8 cellular contexts compared by ENCODE assay signal in the genomic region with DNA sequence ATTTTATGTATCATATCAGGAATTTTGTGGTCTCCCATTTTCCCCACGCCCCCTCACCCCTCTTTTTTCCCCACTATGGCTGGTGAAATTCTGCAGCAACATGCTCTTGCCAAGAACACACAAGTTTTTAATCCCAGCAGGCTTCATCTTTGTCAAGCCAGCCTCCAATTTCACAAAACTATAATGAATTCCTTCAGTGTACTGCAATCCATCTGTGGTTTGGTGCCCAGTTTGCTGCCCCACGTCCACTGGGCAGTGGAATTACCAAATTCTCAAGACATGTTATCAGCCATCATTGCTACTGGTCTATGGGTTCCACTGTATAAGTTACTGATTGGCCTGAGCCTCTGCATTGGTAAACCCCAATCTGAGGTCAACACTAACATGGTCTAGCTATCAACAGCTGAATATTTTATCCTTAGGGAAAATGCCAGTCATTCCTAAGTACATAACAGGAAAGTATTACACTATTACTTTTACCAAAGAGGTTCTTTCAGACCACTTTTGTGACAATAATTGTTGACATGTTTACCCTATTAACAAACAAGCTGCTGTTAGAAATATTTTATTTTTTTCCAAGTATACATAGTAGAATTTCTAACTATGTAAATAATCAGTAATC. TPM values are rescaled to one million over a fixed set of nuclear protein-coding genes. Genes with fewer than 3 reads are reported as not detected.
DNase-seq lines count a peak whose midpoint lies in the region; ATAC-seq and TF ChIP-seq lines count a peak whose summit lies in the region.
"Had no signal": no experiment of that assay in that cellular context is flagged by ENCODE, and none has a peak within 500 bp of the region (broad histone marks: within the 10 kb centered on the region; RNA-seq: fewer than 3 reads in every experiment).

No MANE protein-coding gene starts in this region.

- no peaks in the 10 kb centered on the region for H3K36me3 ChIP-seq in HUES6 (ENCODE audit: control insufficient read depth, insufficient read depth, low read length)
- H3K36me3 ChIP-seq in adipocyte (ENCODE audit: control insufficient read depth, insufficient read depth, low read length, severe bottlenecking): no peaks in the 10 kb centered on the region
- no peaks in the 10 kb centered on the region for H3K36me3 ChIP-seq in left lung
- H3K36me3 ChIP-seq in stomach: no peaks in the 10 kb centered on the region

- no peak for TF ChIP-seq POLR2A in stomach (IDR thresholded peaks at IDR 0.05)

- DNase-seq in adipocyte (ENCODE audit: low read depth): peak; percentile 64
- DNase-seq in left lung: no peak
- DNase-seq in stomach: no peak
- DNase-seq: NCI-H510A had no signal

- no peaks in the 10 kb centered on the region for H3K27me3 ChIP-seq in HUES6 (ENCODE audit: control insufficient read depth, insufficient read depth, low read length)
- H3K27me3 ChIP-seq in adipocyte (replicated peaks; ENCODE audit: control insufficient read depth, insufficient read depth, low read length): no peaks in the 10 kb centered on the region
- no peaks in the 10 kb centered on the region for H3K27me3 ChIP-seq in left lung
- H3K27me3 ChIP-seq in stomach: no peaks in the 10 kb centered on the region

- TF ChIP-seq EP300 in stomach (IDR thresholded peaks at IDR 0.05): no peak

- H3K4me3 ChIP-seq in HUES6 (ENCODE audit: low read depth, low read length) (no peak overlapping the region), adipocyte (ENCODE audit: low read length) (no peak overlapping the region), left lung (no peak overlapping the region), stomach (no peak overlapping the region)

- no peak for ATAC-seq in left lung
- ATAC-seq in HG02884 (IDR thresholded peaks at IDR 0.05; ENCODE audit: unreplicated experiment): no peak
- ATAC-seq in HG03469 (IDR thresholded peaks at IDR 0.05; ENCODE audit: unreplicated experiment): no peak
- no peak for ATAC-seq in HG03460 (IDR thresholded peaks at IDR 0.05; ENCODE audit: unreplicated experiment)

- no peaks in the 10 kb centered on the region for H3K9me3 ChIP-seq in HUES6 (ENCODE audit: control insufficient read depth, insufficient read depth, low read depth, low read length)
- H3K9me3 ChIP-seq in adipocyte (ENCODE audit: control insufficient read depth, low read length): no peaks in the 10 kb centered on the region
- no peaks in the 10 kb centered on the region for H3K9me3 ChIP-seq in left lung
- no peaks in the 10 kb centered on the region for H3K9me3 ChIP-seq in stomach

- H3K9ac ChIP-seq in HUES6 (ENCODE audit: low read length) (peak overlapping the region; percentile 99), adipocyte (ENCODE audit: low read length) (peak overlapping the region; percentile 93)

- H3K4me1 ChIP-seq in HUES6 (ENCODE audit: control insufficient read depth, insufficient read depth, low read length) (peaks cover 17% of the 10 kb centered on the region), adipocyte (ENCODE audit: control insufficient read depth, insufficient read depth, low read length) (peaks cover 28% of the 10 kb centered on the region), left lung (peaks cover 10 to 17% of the 10 kb centered on the region in 2 donors), stomach (peaks cover 7 to 22% (median 21%) of the 10 kb centered on the region in 4 donors)

- WGBS in stomach, 5 donors: 68 to 90% (median 84%) methylated on average over 2 of the region's 2 CpGs

- H3K27ac ChIP-seq in HUES6 (ENCODE audit: low read depth, low read length) (peak overlapping the region; percentile 99; the same call in 1 of the 2 replicates), left lung (peak overlapping the region; percentile 96 to 98), stomach (peak overlapping the region; percentile 49 to 99 (median 98))

- TF ChIP-seq CTCF in left lung (IDR thresholded peaks at IDR 0.05): no peak
- TF ChIP-seq CTCF in stomach (IDR thresholded peaks at IDR 0.05): no peak

- intact Hi-C loops in left lung (cut with DNase I): no loop called here
- intact Hi-C loops in stomach (cut with DNase I; ENCODE audit: low total_unique reads): no loop called here

RNA-seq across cellular contexts. Expression of gene PICALM, which starts 1.7 kb away (rescaled TPM):
- 100 to 1,000 TPM; 159 to 216 TPM for total RNA-seq in left lung
- 100 to 1,000 TPM; 148 to 687 (median 267) TPM for total RNA-seq in stomach
- 10 to 100 TPM; 35.1 to 57.0 (median 52.8) TPM for polyA plus RNA-seq in stomach
